In genomic region chr7:29490094-29490607, GRCh38 we compare ENCODE assay signal across 18 cellular contexts.
"Had no signal": no experiment of that assay in that cellular context is flagged by ENCODE, and none has a peak within 500 bp of the region (broad histone marks: within the 10 kb centered on the region; RNA-seq: fewer than 3 reads in every experiment).

No MANE protein-coding gene starts in this region.

- H3K36me3 ChIP-seq: heart right ventricle, lower lobe of right lung, neural progenitor cell, ovary, right lobe of liver, spleen, thyroid gland had no signal

- ATAC-seq: activated CD4-positive, CD25-positive, alpha-beta regulatory T cell treated with anti-CD3 and anti-CD28 coated beads, Interleukin-2, amount 50 U/mL, for 24 hours; heart right ventricle; left colon; lower lobe of right lung; right lobe of liver; stimulated activated naive CD8-positive, alpha-beta T cell treated with anti-CD3 and anti-CD28 coated beads, Interleukin-15, amount 100 ng/mL, for 72 hours had no signal

- H3K27ac Mint-ChIP-seq: activated naive CD8-positive, alpha-beta T cell treated with anti-CD3 and anti-CD28 coated beads, Interleukin-2, amount 10 ng/mL, durations not matched to agents 7 days and 5 days; activated T-helper 1 cell treated with anti-CD3 and anti-CD28 coated beads, Interleukin-12 subunit alpha, Interleukin-12 subunit beta, Interleukin-2, Interleukin-4 antibody, amounts not matched to agents 30 ng/mL and 10 ng/mL and 1 ng/mL, durations not matched to agents 14 hours and 24 hours and 36 hours; neural progenitor cell; stimulated activated naive CD8-positive, alpha-beta T cell treated with anti-CD3 and anti-CD28 coated beads, Interleukin-15, amount 100 ng/mL, for 72 hours had no signal

- H3K9me3 ChIP-seq: heart right ventricle, lower lobe of right lung, ovary, right lobe of liver, spleen, thyroid gland had no signal

- H3K27me3 ChIP-seq: heart right ventricle, neural progenitor cell, ovary, right lobe of liver, spleen, thyroid gland had no signal

- H3K4me1 ChIP-seq: lower lobe of right lung had no signal

- DNase-seq: activated CD4-positive, alpha-beta T cell treated with anti-CD3 and anti-CD28 coated beads, Interleukin-2, amount 50 U/mL, for 1 hour; activated naive CD8-positive, alpha-beta T cell treated with anti-CD3 and anti-CD28 coated beads, Interleukin-2, amount 10 ng/mL, durations not matched to agents 7 days and 5 days; cortex of kidney; effector memory CD4-positive, alpha-beta T cell; heart right ventricle; left colon; lower lobe of right lung; ovary; right lobe of liver; spleen; stimulated activated naive CD8-positive, alpha-beta T cell treated with anti-CD3 and anti-CD28 coated beads, Interleukin-15, amount 100 ng/mL, for 72 hours; T-helper 1 cell; T1000; thyroid gland had no signal

- FAIRE-seq: frontal cortex had no signal

- H3K4me3 ChIP-seq: lower lobe of right lung, neural progenitor cell, ovary, right lobe of liver, spleen, thyroid gland had no signal

- H2AFZ ChIP-seq: neural progenitor cell had no signal

- H3K4me2 ChIP-seq: neural progenitor cell had no signal

- H3K27ac ChIP-seq: lower lobe of right lung, neural progenitor cell, right lobe of liver had no signal

- H3K36me3 Mint-ChIP-seq: activated naive CD8-positive, alpha-beta T cell treated with anti-CD3 and anti-CD28 coated beads, Interleukin-2, amount 10 ng/mL, durations not matched to agents 7 days and 5 days; neural progenitor cell had no signal

- H3K4me3 Mint-ChIP-seq: activated naive CD8-positive, alpha-beta T cell treated with anti-CD3 and anti-CD28 coated beads, Interleukin-2, amount 10 ng/mL, durations not matched to agents 7 days and 5 days; activated T-helper 1 cell treated with anti-CD3 and anti-CD28 coated beads, Interleukin-12 subunit alpha, Interleukin-12 subunit beta, Interleukin-2, Interleukin-4 antibody, amounts not matched to agents 30 ng/mL and 10 ng/mL and 1 ng/mL, durations not matched to agents 14 hours and 24 hours and 36 hours; neural progenitor cell; stimulated activated naive CD8-positive, alpha-beta T cell treated with anti-CD3 and anti-CD28 coated beads, Interleukin-15, amount 100 ng/mL, for 72 hours had no signal

- H3K9ac ChIP-seq: neural progenitor cell had no signal

- H3K9me3 Mint-ChIP-seq: activated naive CD8-positive, alpha-beta T cell treated with anti-CD3 and anti-CD28 coated beads, Interleukin-2, amount 10 ng/mL, durations not matched to agents 7 days and 5 days; activated T-helper 1 cell treated with anti-CD3 and anti-CD28 coated beads, Interleukin-12 subunit alpha, Interleukin-12 subunit beta, Interleukin-2, Interleukin-4 antibody, amounts not matched to agents 30 ng/mL and 10 ng/mL and 1 ng/mL, durations not matched to agents 14 hours and 24 hours and 36 hours; neural progenitor cell; stimulated activated naive CD8-positive, alpha-beta T cell treated with anti-CD3 and anti-CD28 coated beads, Interleukin-15, amount 100 ng/mL, for 72 hours had no signal
